8 cellular contexts compared by ENCODE assay signal in genomic region chr11:1763336-1763795, GRCh38. TPM values are rescaled to one million over a fixed set of nuclear protein-coding genes. Genes with fewer than 3 reads are reported as not detected.
DNase-seq lines count a peak whose midpoint lies in the region; ATAC-seq and TF ChIP-seq lines count a peak whose summit lies in the region.

No MANE protein-coding gene starts in this region.

- DNase-seq in T-helper 1 cell: no peak
- DNase-seq in astrocyte of the spinal cord (ENCODE audit: low read depth, low spot score): no peak
- no peak for DNase-seq in lower lobe of right lung
- peak in 1 of 2 donors; percentile 55 for DNase-seq in aorta
- no peak for DNase-seq in SIG-M5 treated with dmso at 0.1 percent for 504 hours (lab: John Stamatoyannopoulos, UW; ENCODE audit: unreplicated experiment)
- no peak for DNase-seq in middle frontal gyrus (ENCODE audit: extremely low spot score, low spot score)

- peaks cover 53% of the 10 kb centered on the region for H3K4me1 ChIP-seq in lower lobe of right lung
- H3K4me1 ChIP-seq in aorta (ENCODE audit: control insufficient read depth in 1 of 2, insufficient read depth in 2 of 2, low read length in 2 of 2): no peaks in the 10 kb centered on the region

- no peaks in the 10 kb centered on the region for H3K27me3 Mint-ChIP-seq in T-helper 1 cell treated with Interleukin-12 subunit alpha and Interleukin-12 subunit beta and Interleukin-4 antibody, amounts not matched to agents 30 μg/mL and 1 μg/mL, for 36 hours (ENCODE audit: low read depth)

- WGBS in aorta, 2 donors: 2 to 4% methylated on average over 28 to 32 of the region's 32 CpGs

- peaks cover 19% of the 10 kb centered on the region for H3K4me1 Mint-ChIP-seq in T-helper 1 cell treated with Interleukin-12 subunit alpha and Interleukin-12 subunit beta and Interleukin-4 antibody, amounts not matched to agents 30 μg/mL and 1 μg/mL, for 36 hours (ENCODE audit: low read depth)

- intact Hi-C loops in lower lobe of right lung (cut with DNase I): no loop called here
- intact Hi-C loops in aorta (cut with DNase I): no loop called here

- H3K27me3 ChIP-seq in lower lobe of right lung (ENCODE audit: low read depth): no peaks in the 10 kb centered on the region
- H3K27me3 ChIP-seq in aorta (ENCODE audit: control insufficient read depth in 1 of 2, insufficient read depth in 2 of 2, low read length in 1 of 2): no peaks in the 10 kb centered on the region

- H3K27ac ChIP-seq in lower lobe of right lung: peak overlapping the region; percentile 95
- H3K27ac ChIP-seq in aorta (ENCODE audit: low read depth in 1 of 2, low read length in 2 of 2): peak overlapping the region in 1 of 2 donors; percentile 64

- H3K36me3 ChIP-seq in lower lobe of right lung (peaks cover 33% of the 10 kb centered on the region), aorta (ENCODE audit: control insufficient read depth in 1 of 2, insufficient read depth in 2 of 2, low read length in 1 of 2) (no peaks in the 10 kb centered on the region)

- in situ Hi-C loops in astrocyte of the spinal cord (cut with HindIII; ENCODE audit: low sequenced_read_pairs): no loop called here

- H3K9me3 ChIP-seq in lower lobe of right lung: no peaks in the 10 kb centered on the region
- H3K9me3 ChIP-seq in aorta (ENCODE audit: control insufficient read depth, low read length): no peaks in the 10 kb centered on the region

- H3K4me3 Mint-ChIP-seq in T-helper 1 cell treated with Interleukin-12 subunit alpha and Interleukin-12 subunit beta and Interleukin-4 antibody, amounts not matched to agents 30 μg/mL and 1 μg/mL, for 36 hours: peak overlapping the region; percentile 73

- H3K4me3 ChIP-seq in astrocyte of the spinal cord (ENCODE audit: low read depth, low read length) (peak overlapping the region; percentile 65), lower lobe of right lung (peak overlapping the region; percentile 100), aorta (ENCODE audit: low read length in 2 of 2) (peak overlapping the region; percentile 81 to 87)

- H3K27ac Mint-ChIP-seq in T-helper 1 cell treated with Interleukin-12 subunit alpha and Interleukin-12 subunit beta and Interleukin-4 antibody, amounts not matched to agents 30 μg/mL and 1 μg/mL, for 36 hours: no peak overlapping the region

- TF ChIP-seq CTCF in astrocyte of the spinal cord (IDR thresholded peaks at IDR 0.05; ENCODE audit: low read depth, low read length) (no peak), lower lobe of right lung (IDR thresholded peaks at IDR 0.05) (no peak)

- no peaks in the 10 kb centered on the region for H3K9me3 Mint-ChIP-seq in T-helper 1 cell treated with Interleukin-12 subunit alpha and Interleukin-12 subunit beta and Interleukin-4 antibody, amounts not matched to agents 30 μg/mL and 1 μg/mL, for 36 hours

- peaks cover 6% of the 10 kb centered on the region for H3K36me3 Mint-ChIP-seq in T-helper 1 cell treated with Interleukin-12 subunit alpha and Interleukin-12 subunit beta and Interleukin-4 antibody, amounts not matched to agents 30 μg/mL and 1 μg/mL, for 36 hours (ENCODE audit: low read depth)

- peak; percentile 5 for ATAC-seq in HG03196 (IDR thresholded peaks at IDR 0.05; ENCODE audit: unreplicated experiment)
- ATAC-seq in lower lobe of right lung: peak; percentile 23 to 29
- no peak for ATAC-seq in aorta (ENCODE audit: low FRiP score)

RNA-seq across cellular contexts. Expression of gene CTSD, which starts 0.4 kb away (rescaled TPM):
- 2,919 TPM for total RNA-seq in lower lobe of right lung
- total RNA-seq in aorta: 100 to 1,000 TPM; 473 to 535 TPM
- 100 to 1,000 TPM; 619 to 646 TPM for polyA plus RNA-seq in aorta

RNA-seq across cellular contexts. Expression of gene IFITM10, which starts 13.0 kb away (rescaled TPM):
- 9.2 TPM for total RNA-seq in lower lobe of right lung
- 10 to 100 TPM; 10.7 to 15.0 TPM for total RNA-seq in aorta
- 10 to 100 TPM in 1 of 2 donors, 1 to 10 TPM in 1; 1.9 to 47.7 TPM for polyA plus RNA-seq in aorta
